Comparison of ENCODE assay signal across 8 cellular contexts in genomic region chr7:31134246-31135188, GRCh38.
DNase-seq lines count a peak whose midpoint lies in the region; ATAC-seq and TF ChIP-seq lines count a peak whose summit lies in the region.

No MANE protein-coding gene starts in this region.

- H3K36me3 Mint-ChIP-seq in activated CD8-positive, alpha-beta T cell treated with anti-CD3 and anti-CD28 coated beads, Interleukin-2, amount 10 ng/mL, durations not matched to agents 7 days and 5 days (ENCODE audit: low read depth), result no peaks in the 10 kb centered on the region
- H3K36me3 Mint-ChIP-seq in natural killer cell treated with Interleukin-12 subunit alpha and Interleukin-12 subunit beta and Interleukin-15 and Interleukin-18, amount 100 ng/mL, for 72 hours, result no peaks in the 10 kb centered on the region

- H3K27me3 ChIP-seq in testis, result no peaks in the 10 kb centered on the region

- intact Hi-C loops in testis (cut with DNase I; ENCODE audit: low total_unique reads), result no loop called here

- H3K36me3 ChIP-seq in testis (ENCODE audit: low read depth, missing control alignments), result no peaks in the 10 kb centered on the region

- H3K27ac ChIP-seq in testis, result peak overlapping the region in 1 of 2 donors; percentile 34

- peak overlapping the region; percentile 21 to 36 for H3K4me3 ChIP-seq in testis

- H3K9me3 ChIP-seq in testis, result no peaks in the 10 kb centered on the region

- 30 to 35% methylated on average over 27 to 31 of the region's 31 CpGs for WGBS in testis, 2 donors

- CTCF ChIA-PET in activated CD8-positive, alpha-beta T cell treated with anti-CD3 and anti-CD28 coated beads, Interleukin-2, amount 10 ng/mL, durations not matched to agents 7 days and 5 days (lab: Charles Lee), result interaction anchor here (0.6 to 3.7 kb wide), 27 partner anchors 8 to 601 kb away, joined by 3 to 51 read pairs (median 3); no protein-coding TSS in a partner anchor

- peaks cover 8% of the 10 kb centered on the region for H3K4me1 ChIP-seq in testis

- H3K27ac Mint-ChIP-seq in activated CD8-positive, alpha-beta T cell treated with anti-CD3 and anti-CD28 coated beads, Interleukin-2, amount 10 ng/mL, durations not matched to agents 7 days and 5 days, result no peak overlapping the region
- H3K27ac Mint-ChIP-seq in natural killer cell treated with Interleukin-12 subunit alpha and Interleukin-12 subunit beta and Interleukin-15 and Interleukin-18, amount 100 ng/mL, for 72 hours, result no peak overlapping the region

- no peaks in the 10 kb centered on the region for H3K9me3 Mint-ChIP-seq in activated CD8-positive, alpha-beta T cell treated with anti-CD3 and anti-CD28 coated beads, Interleukin-2, amount 10 ng/mL, durations not matched to agents 7 days and 5 days (ENCODE audit: insufficient read depth)
- H3K9me3 Mint-ChIP-seq in natural killer cell treated with Interleukin-12 subunit alpha and Interleukin-12 subunit beta and Interleukin-15 and Interleukin-18, amount 100 ng/mL, for 72 hours, result no peaks in the 10 kb centered on the region

- peaks cover 2% of the 10 kb centered on the region for H3K27me3 Mint-ChIP-seq in activated CD8-positive, alpha-beta T cell treated with anti-CD3 and anti-CD28 coated beads, Interleukin-2, amount 10 ng/mL, durations not matched to agents 7 days and 5 days (ENCODE audit: low read depth)
- peaks cover 3 to 7% of the 10 kb centered on the region in 2 donors for H3K27me3 Mint-ChIP-seq in natural killer cell treated with Interleukin-12 subunit alpha and Interleukin-12 subunit beta and Interleukin-15 and Interleukin-18, amount 100 ng/mL, for 72 hours

- peak; percentile 90 for ATAC-seq in GM19438 (IDR thresholded peaks at IDR 0.05; ENCODE audit: low read depth, unreplicated experiment)
- ATAC-seq in HG03565 (IDR thresholded peaks at IDR 0.05; ENCODE audit: unreplicated experiment), result peak; percentile 93
- ATAC-seq in activated CD8-positive, alpha-beta T cell treated with anti-CD3 and anti-CD28 coated beads, Interleukin-2, amount 10 ng/mL, durations not matched to agents 7 days and 5 days, result peak; percentile 78
- ATAC-seq in natural killer cell treated with Interleukin-12 subunit alpha and Interleukin-12 subunit beta and Interleukin-15 and Interleukin-18, amount 100 ng/mL, for 72 hours, result peak; percentile 51 to 67

- H3K4me3 Mint-ChIP-seq in activated CD8-positive, alpha-beta T cell treated with anti-CD3 and anti-CD28 coated beads, Interleukin-2, amount 10 ng/mL, durations not matched to agents 7 days and 5 days, result no peak overlapping the region
- H3K4me3 Mint-ChIP-seq in natural killer cell treated with Interleukin-12 subunit alpha and Interleukin-12 subunit beta and Interleukin-15 and Interleukin-18, amount 100 ng/mL, for 72 hours, result no peak overlapping the region

- no peak for TF ChIP-seq POLR2A in testis (IDR thresholded peaks at IDR 0.05)

- POLR2A ChIA-PET in activated CD8-positive, alpha-beta T cell treated with anti-CD3 and anti-CD28 coated beads, Interleukin-2, amount 10 ng/mL, durations not matched to agents 7 days and 5 days (lab: Charles Lee), result no interaction called here

- peak; percentile 65 to 80 (median 75) for TF ChIP-seq CTCF in testis (IDR thresholded peaks at IDR 0.05)

- peaks cover 2% of the 10 kb centered on the region for H3K4me1 Mint-ChIP-seq in activated CD8-positive, alpha-beta T cell treated with anti-CD3 and anti-CD28 coated beads, Interleukin-2, amount 10 ng/mL, durations not matched to agents 7 days and 5 days (ENCODE audit: low read depth)
- no peaks in the 10 kb centered on the region for H3K4me1 Mint-ChIP-seq in natural killer cell treated with Interleukin-12 subunit alpha and Interleukin-12 subunit beta and Interleukin-15 and Interleukin-18, amount 100 ng/mL, for 72 hours (ENCODE audit: low read depth in 2 of 2)

- DNase-seq in D341Med (ENCODE audit: low spot score), result peak; percentile 87
- DNase-seq in NCI-H748 treated with DMSO at 0.1 percent for 48 hours (lab: John Stamatoyannopoulos, UW), result peak; percentile 74
- peak; percentile 64 for DNase-seq in activated CD8-positive, alpha-beta T cell treated with anti-CD3 and anti-CD28 coated beads, Interleukin-2, amount 10 ng/mL, durations not matched to agents 7 days and 5 days
- DNase-seq in fibroblast of gingiva (ENCODE audit: low read depth), result peak; percentile 53
- DNase-seq in natural killer cell treated with Interleukin-12 subunit alpha and Interleukin-12 subunit beta and Interleukin-15 and Interleukin-18, amount 100 ng/mL, for 72 hours (ENCODE audit: low spot score), result no peak
- DNase-seq in testis, result peak; percentile 89
